ENCODE assay signal across 1 cellular context in genomic region chr3:196016485-196016884, GRCh38.
TF ChIP-seq lines count a peak whose summit lies in the region.

No MANE protein-coding gene starts in this region.

TF ChIP-seq in HEK293, 187 proteins besides CTCF, POLR2A, EP300 and RAD21 (continued from another document):
- no peak for TF ChIP-seq ZNF26 (tag by site-specific recombination; IDR thresholded peaks at IDR 0.05)
- TF ChIP-seq ZNF660 (tag by site-specific recombination; IDR thresholded peaks at IDR 0.05) = 0 out of 2 replicates have a peak, but pooled peaks have one; percentile 54
- peak; percentile 67; the same call in 1 of the 2 replicates for TF ChIP-seq WT1 (tag by site-specific recombination; IDR thresholded peaks at IDR 0.05)
- TF ChIP-seq ZBTB44 (tag by site-specific recombination; IDR thresholded peaks at IDR 0.05) = no peak
- no peak for TF ChIP-seq ZNF174 (tag by site-specific recombination; IDR thresholded peaks at IDR 0.05)
- TF ChIP-seq ZNF16 (tag by site-specific recombination; IDR thresholded peaks at IDR 0.05; ENCODE audit: low read depth) = no peak
- TF ChIP-seq ZSCAN4 (tag by site-specific recombination; IDR thresholded peaks at IDR 0.05) = peak; percentile 45; the same call in 1 of the 2 replicates
- no peak for TF ChIP-seq ZNF510 (tag by site-specific recombination; IDR thresholded peaks at IDR 0.05; ENCODE audit: insufficient replicate concordance)
- TF ChIP-seq GLI2 (tag by site-specific recombination; IDR thresholded peaks at IDR 0.05; ENCODE audit: borderline replicate concordance, low read depth) = no peak
- no peak for TF ChIP-seq PRDM10 (tag by site-specific recombination; IDR thresholded peaks at IDR 0.05)
- no peak for TF ChIP-seq YY2 (tag by site-specific recombination; IDR thresholded peaks at IDR 0.05)
- TF ChIP-seq BCL11A (tag by site-specific recombination; IDR thresholded peaks at IDR 0.05; ENCODE audit: low read depth) = no peak
- no peak for TF ChIP-seq ZNF488 (tag by site-specific recombination; IDR thresholded peaks at IDR 0.05)
- TF ChIP-seq ZSCAN23 (tag by site-specific recombination; IDR thresholded peaks at IDR 0.05) = no peak
- TF ChIP-seq AEBP2 (tag by site-specific recombination; IDR thresholded peaks at IDR 0.05; ENCODE audit: borderline replicate concordance) = no peak
- peak; percentile 49; the same call in 1 of the 2 replicates for TF ChIP-seq ZEB2 (tag by site-specific recombination; IDR thresholded peaks at IDR 0.05)
- TF ChIP-seq ZNF658 (tag by site-specific recombination; IDR thresholded peaks at IDR 0.05) = no peak
- TF ChIP-seq ZNF473 (tag by site-specific recombination; IDR thresholded peaks at IDR 0.05) = no peak
- no peak for TF ChIP-seq ZNF621 (tag by site-specific recombination; IDR thresholded peaks at IDR 0.05)
- no peak for TF ChIP-seq ZFP69B (tag by site-specific recombination; IDR thresholded peaks at IDR 0.05)
- TF ChIP-seq KLF17 (tag by site-specific recombination; IDR thresholded peaks at IDR 0.05) = no peak
- TF ChIP-seq ZNF266 (tag by site-specific recombination; IDR thresholded peaks at IDR 0.05; ENCODE audit: low read depth) = no peak
- TF ChIP-seq SETDB1 (IDR thresholded peaks at IDR 0.05; ENCODE audit: insufficient read length, low read length) = no peak
- no peak for TF ChIP-seq KLF8 (tag by site-specific recombination; IDR thresholded peaks at IDR 0.05)
- TF ChIP-seq ZBTB11 (tag by site-specific recombination; conservative IDR thresholded peaks at IDR 0.05; ENCODE audit: low read depth) = no peak
- TF ChIP-seq GLI4 (tag by site-specific recombination; IDR thresholded peaks at IDR 0.05) = no peak
- TF ChIP-seq ZNF600 (tag by site-specific recombination; IDR thresholded peaks at IDR 0.05) = 0 out of 2 replicates have a peak, but pooled peaks have one; percentile 40
- TF ChIP-seq ZNF23 (tag by site-specific recombination; IDR thresholded peaks at IDR 0.05; ENCODE audit: borderline replicate concordance) = no peak
- TF ChIP-seq ZNF362 (tag by site-specific recombination; IDR thresholded peaks at IDR 0.05) = 0 out of 2 replicates have a peak, but pooled peaks have one; percentile 24
- no peak for TF ChIP-seq ZNF48 (tag by site-specific recombination; IDR thresholded peaks at IDR 0.05)
- no peak for TF ChIP-seq EGR2 (tag by site-specific recombination; IDR thresholded peaks at IDR 0.05; ENCODE audit: low read depth)
- TF ChIP-seq ZNF311 (tag by site-specific recombination; IDR thresholded peaks at IDR 0.05; ENCODE audit: borderline replicate concordance) = no peak
- 0 out of 2 replicates have a peak, but pooled peaks have one; percentile 33 for TF ChIP-seq ZBTB17 (tag by site-specific recombination; IDR thresholded peaks at IDR 0.05)
